Comparison of ENCODE assay signal across 7 cellular contexts in genomic region chr14:60166144-60166543, GRCh38. TPM values are rescaled to one million over a fixed set of nuclear protein-coding genes. Genes with fewer than 3 reads are reported as not detected.
A peak's percentile ranks its signal among the peaks of the same experiment; 100 is the strongest.
DNase-seq lines count a peak whose midpoint lies in the region; ATAC-seq and TF ChIP-seq lines count a peak whose summit lies in the region.

No MANE protein-coding gene starts in this region.

- H3K27me3 ChIP-seq in HCT116 (ENCODE audit: insufficient read depth, low read length) (no peaks in the 10 kb centered on the region), gastroesophageal sphincter (no peaks in the 10 kb centered on the region), spleen (replicated peaks in 1 of 7) (no peaks in the 10 kb centered on the region)

- no peaks in the 10 kb centered on the region for H3K9me3 ChIP-seq in HCT116 (ENCODE audit: control insufficient read depth in 1 of 2, insufficient read depth in 1 of 2, low read depth in 1 of 2, low read length in 2 of 2)
- H3K9me3 ChIP-seq in T-helper 17 cell (ENCODE audit: control insufficient read depth, low read length, poor library complexity, severe bottlenecking) = no peaks in the 10 kb centered on the region
- H3K9me3 ChIP-seq in gastroesophageal sphincter = no peaks in the 10 kb centered on the region
- no peaks in the 10 kb centered on the region for H3K9me3 ChIP-seq in spleen

- 55 to 59% methylated on average over 3 of the region's 3 CpGs for WGBS in gastroesophageal sphincter (ENCODE audit: low coverage in 1 of 2), 2 donors
- 54 to 71% (median 63%) methylated on average over 3 of the region's 3 CpGs for WGBS in spleen, 5 donors

- CTCF ChIA-PET in HCT116 (lab: Charles Lee) = interaction anchor here (1.3 to 2.1 kb wide), 2 partner anchors 100 to 203 kb away, joined by 3 to 4 read pairs; no protein-coding TSS in a partner anchor

- no peaks in the 10 kb centered on the region for H3K36me3 Mint-ChIP-seq in T-helper 17 cell (ENCODE audit: low read depth)

- H3K9ac ChIP-seq in HCT116 (ENCODE audit: low read length) = peak overlapping the region; percentile 87

- H3K4me3 Mint-ChIP-seq in T-helper 17 cell = peak overlapping the region; percentile 95

- H3K4me3 ChIP-seq in HCT116 (replicated peaks in 1 of 2; ENCODE audit: low read depth in 1 of 2, low read length in 2 of 2) = peak overlapping the region in 1 of 2 experiments; percentile 98; a peak in 2 of 4 replicates
- no peak overlapping the region for H3K4me3 ChIP-seq in gastroesophageal sphincter
- peak overlapping the region in 1 of 8 donors; percentile 95 for H3K4me3 ChIP-seq in spleen

- RAD21 ChIA-PET in HCT116 (lab: Charles Lee; ENCODE audit: low non-redundant PET in 1 of 2, low total read pairs in 2 of 2, uncharacterized antibody in 2 of 2, unreplicated experiment in 2 of 2) = no interaction called here

- no peak for ATAC-seq in HCT116
- no peak for ATAC-seq in T-helper 17 cell
- no peak for ATAC-seq in gastroesophageal sphincter
- ATAC-seq in GM18498 (IDR thresholded peaks at IDR 0.05; ENCODE audit: unreplicated experiment) = no peak
- no peak for ATAC-seq in GM19035 (IDR thresholded peaks at IDR 0.05; ENCODE audit: unreplicated experiment)

- POLR2A ChIA-PET in HCT116 (lab: Charles Lee) = no interaction called here

- H3K4me1 Mint-ChIP-seq in T-helper 17 cell = peaks cover 30% of the 10 kb centered on the region

- TF ChIP-seq EP300 in gastroesophageal sphincter (IDR thresholded peaks at IDR 0.05) = no peak

- 0 out of 2 replicates have a peak overlapping the region, but pooled peaks have one; percentile 91 for H3K27ac ChIP-seq in HCT116 (ENCODE audit: low read depth, low read length)
- peak overlapping the region; percentile 87 to 96 (median 94) for H3K27ac ChIP-seq in gastroesophageal sphincter
- H3K27ac ChIP-seq in spleen = peak overlapping the region; percentile 96 to 99 (median 98)

- BruUV-seq in HCT116 (replicated peaks; lab: Mats Ljungman, UMichigan) = no TSS peak

- no peaks in the 10 kb centered on the region for H3K9me2 ChIP-seq in HCT116 (ENCODE audit: insufficient read depth)

- H3K4me2 ChIP-seq in HCT116 (ENCODE audit: low read length) = peak overlapping the region; percentile 97

- intact Hi-C loops in HCT116 (cut with micrococcal nuclease) = loop anchor here (5.0 kb wide), 1 partner anchor 199 kb away; no protein-coding TSS in a partner anchor
- intact Hi-C loops in spleen (cut with DNase I; ENCODE audit: low total_unique reads) = no loop called here

- H2AFZ ChIP-seq in HCT116 (ENCODE audit: low read depth, low read length, poor library complexity, severe bottlenecking) = peak overlapping the region; percentile 78

- H3K27ac Mint-ChIP-seq in T-helper 17 cell = peak overlapping the region; percentile 98

- H4K20me1 ChIP-seq in HCT116 (ENCODE audit: insufficient read depth) = no peaks in the 10 kb centered on the region

- TF ChIP-seq POLR2A in HCT116 (IDR thresholded peaks at IDR 0.05; ENCODE audit: borderline replicate concordance, extremely low read depth, insufficient read depth, insufficient read length) = no peak
- no peak for TF ChIP-seq POLR2A in gastroesophageal sphincter (IDR thresholded peaks at IDR 0.05)
- TF ChIP-seq POLR2A in spleen (IDR thresholded peaks at IDR 0.05) = no peak

- no peaks in the 10 kb centered on the region for H3K36me3 ChIP-seq in HCT116 (ENCODE audit: control insufficient read depth in 1 of 2, insufficient read depth in 2 of 2, low read length in 2 of 2)
- H3K36me3 ChIP-seq in gastroesophageal sphincter = no peaks in the 10 kb centered on the region
- H3K36me3 ChIP-seq in spleen = no peaks in the 10 kb centered on the region

- peaks cover 5% of the 10 kb centered on the region for H3K79me2 ChIP-seq in HCT116 (ENCODE audit: insufficient read depth, low read length)

- H3K4me1 ChIP-seq in HCT116 (ENCODE audit: control insufficient read depth in 1 of 2, insufficient read depth in 2 of 2, low read length in 2 of 2) = peaks cover 14 to 27% of the 10 kb centered on the region in 2 experiments
- H3K4me1 ChIP-seq in gastroesophageal sphincter = peaks cover 2 to 43% (median 10%) of the 10 kb centered on the region in 3 donors
- peaks cover 9 to 51% (median 35%) of the 10 kb centered on the region in 6 donors for H3K4me1 ChIP-seq in spleen

- DNase-seq in HCT116 (ENCODE audit: low read depth, low spot score) = no peak
- DNase-seq in T-helper 17 cell = no peak
- no peak for DNase-seq in spleen
- no peak for DNase-seq in AG20443 (ENCODE audit: low spot score)

- TF ChIP-seq RAD21 in HCT116 (IDR thresholded peaks at IDR 0.05; ENCODE audit: low read depth) = no peak

- TF ChIP-seq CTCF in HCT116 (IDR thresholded peaks at IDR 0.05 in 2 of 3, conservative IDR thresholded peaks at IDR 0.05 in 1 of 3; ENCODE audit: borderline replicate concordance in 1 of 3, insufficient read depth in 1 of 3, low read depth in 2 of 3, low read length in 2 of 3) (no peak), gastroesophageal sphincter (IDR thresholded peaks at IDR 0.05) (no peak), spleen (IDR thresholded peaks at IDR 0.05 in 8 of 11, conservative IDR thresholded peaks at IDR 0.05 in 3 of 11) (no peak)

- H3K27me3 Mint-ChIP-seq in T-helper 17 cell = no peaks in the 10 kb centered on the region

TF ChIP-seq in HCT116, 20 proteins besides CTCF, POLR2A, EP300 and RAD21:
- TF ChIP-seq CEBPB (IDR thresholded peaks at IDR 0.05; ENCODE audit: low read depth) (no peak), JUND (IDR thresholded peaks at IDR 0.05) (no peak), EGR1 (IDR thresholded peaks at IDR 0.05; ENCODE audit: low read depth) (no peak)
TF ChIP-seq in HCT116: peak in this region for 0.

RNA-seq across cellular contexts. Expression of gene DHRS7, which starts 0.9 kb away (rescaled TPM):
- total RNA-seq in HCT116 (2021; ENCODE audit: unreplicated experiment) (43.8 TPM), T-helper 17 cell (10 to 100 TPM; 44.8 to 48.0 TPM), gastroesophageal sphincter (10 to 100 TPM; 55.1 to 92.4 (median 60.6) TPM), spleen (10 to 100 TPM; 47.5 to 93.1 (median 56.2) TPM)
- polyA plus RNA-seq in HCT116 (2012) = 49.7 and 61.4 TPM in 2 replicates
- 10 to 100 TPM; 30.0 to 32.1 (median 30.8) TPM for polyA plus RNA-seq in spleen
